In the genomic region with DNA sequence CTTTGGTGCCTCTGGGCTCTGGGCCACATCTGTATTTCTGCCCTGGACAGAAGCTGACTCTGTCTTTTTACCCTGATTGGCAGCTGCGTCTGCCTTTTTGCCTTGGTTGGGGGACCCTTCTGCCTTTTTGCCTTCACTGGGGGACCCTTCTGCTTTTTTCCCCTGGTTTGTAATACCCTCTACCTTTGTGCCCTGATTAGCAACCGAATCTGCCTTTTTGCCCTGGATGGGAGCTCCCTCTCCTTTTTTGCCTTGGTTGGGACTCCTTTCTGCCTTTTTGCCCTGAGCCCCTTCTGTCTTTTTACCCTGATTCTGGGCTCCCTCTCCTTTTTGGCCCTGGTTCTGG, we compare ENCODE assay signal across 28 cellular contexts. TPM values are rescaled to one million over a fixed set of nuclear protein-coding genes. Genes with fewer than 3 reads are reported as not detected.
DNase-seq lines count a peak whose midpoint lies in the region; ATAC-seq, FAIRE-seq and TF ChIP-seq lines count a peak whose summit lies in the region.
"Had no signal": no experiment of that assay in that cellular context is flagged by ENCODE, and none has a peak within 500 bp of the region (broad histone marks: within the 10 kb centered on the region; RNA-seq: fewer than 3 reads in every experiment).

No MANE protein-coding gene starts in this region.

- no TSS peak for BruUV-seq in HepG2 (replicated peaks; lab: Mats Ljungman, UMichigan)

- WGBS in HepG2 (ENCODE audit: low lambda C conversion rate): 96% methylated on average over 2 of the region's 2 CpGs
- WGBS in sigmoid colon, 2 donors: 99 to 100% methylated on average over 2 of the region's 2 CpGs

- in situ Hi-C loops in HepG2 (cut with HindIII; ENCODE audit: extremely low pct_ligation_motif_present, low pct_unique_long_range_greater_than_20kb): no loop called here

- FAIRE-seq in HepG2 (lab: Jason Lieb, UNC): no peak
- FAIRE-seq: D721Med, GM18507 had no signal

- no peak for TF ChIP-seq EP300 in HepG2 (IDR thresholded peaks at IDR 0.05; ENCODE audit: low read depth in 2 of 2, low read length in 2 of 2)
- no peak for TF ChIP-seq EP300 in HepG2 (CRISPR knock-in tag; IDR thresholded peaks at IDR 0.05; ENCODE audit: borderline replicate concordance)
- no peak for TF ChIP-seq EP300 in sigmoid colon (IDR thresholded peaks at IDR 0.05)

- H2AFZ ChIP-seq in HepG2 (ENCODE audit: low read length): no peak overlapping the region
- H2AFZ ChIP-seq: GM23248 had no signal

- TF ChIP-seq POLR2A in HepG2 (IDR thresholded peaks at IDR 0.05; ENCODE audit: insufficient read depth in 1 of 2, low read depth in 2 of 2, low read length in 2 of 2) (no peak), sigmoid colon (IDR thresholded peaks at IDR 0.05) (no peak)

- H3K27ac ChIP-seq in RWPE2 (ENCODE audit: poor library complexity, severe bottlenecking) (no peak overlapping the region), HepG2 (ENCODE audit: extremely low read length, insufficient read depth, low read length) (no peak overlapping the region), sigmoid colon (no peak overlapping the region)
- H3K27ac ChIP-seq: KMS-11 had no signal

- ATAC-seq in RWPE2 (ENCODE audit: low read depth) (no peak), HepG2 (no peak), GM21717 (IDR thresholded peaks at IDR 0.05; ENCODE audit: unreplicated experiment) (no peak)

- peaks cover 93% of the 10 kb centered on the region for H4K20me1 ChIP-seq in HepG2 (ENCODE audit: insufficient read depth, low read length)

- no peaks in the 10 kb centered on the region for H3K27me3 Mint-ChIP-seq in activated naive CD4-positive, alpha-beta T cell treated with anti-CD3 and anti-CD28 coated beads, Interleukin-2, amount 10 ng/mL, durations not matched to agents 7 days and 5 days

- DNase-seq in activated naive CD4-positive, alpha-beta T cell treated with anti-CD3 and anti-CD28 coated beads, Interleukin-2, amount 10 ng/mL, durations not matched to agents 7 days and 5 days: peak; percentile 4
- DNase-seq in activated naive CD4-positive, alpha-beta T cell treated with Interleukin-2 at 50 U/mL for 16 hours: no peak
- DNase-seq in RWPE2 (ENCODE audit: low spot score) (peak; percentile 18), HepG2 (ENCODE audit: low spot score) (no peak), sigmoid colon (peak; percentile 17), NCI-H1417 (lab: John Stamatoyannopoulos, UW) (no peak), DMS53 (lab: John Stamatoyannopoulos, UW) (no peak)
- DNase-seq: 8988T, ACHN, GM23248, H7, IMR-90, MM.1S, NCI-H1694, NCI-H2081, NCI-H2227 treated with DMSO at 0.1 percent for 48 hours, NCI-H526 treated with DMSO at 0.1 percent for 48 hours, RPMI8226, SHP77 had no signal

- intact Hi-C loops in HepG2 (cut with micrococcal nuclease; ENCODE audit: unreplicated experiment): loop anchor here (5.0 kb wide), 1 partner anchor 239 kb away; no protein-coding TSS in a partner anchor
- intact Hi-C loops in sigmoid colon (cut with DNase I): no loop called here

- TF ChIP-seq RAD21 in HepG2 (CRISPR knock-in tag; IDR thresholded peaks at IDR 0.05): no peak

- H3K27ac Mint-ChIP-seq in activated naive CD4-positive, alpha-beta T cell treated with anti-CD3 and anti-CD28 coated beads, Interleukin-2, amount 10 ng/mL, durations not matched to agents 7 days and 5 days: no peak overlapping the region

- H3K27me3 ChIP-seq in RWPE2 (ENCODE audit: insufficient read depth, poor library complexity, severe bottlenecking): no peaks in the 10 kb centered on the region
- no peaks in the 10 kb centered on the region for H3K27me3 ChIP-seq in HepG2 (ENCODE audit: control insufficient read depth in 1 of 2, insufficient read depth in 2 of 2, low read length in 2 of 2)
- no peaks in the 10 kb centered on the region for H3K27me3 ChIP-seq in sigmoid colon

- H3K9me3 ChIP-seq in RWPE2 (ENCODE audit: severe bottlenecking) (no peaks in the 10 kb centered on the region), HepG2 (ENCODE audit: low read length) (no peaks in the 10 kb centered on the region), sigmoid colon (no peaks in the 10 kb centered on the region)

- peaks cover 37% of the 10 kb centered on the region for H3K36me3 Mint-ChIP-seq in activated naive CD4-positive, alpha-beta T cell treated with anti-CD3 and anti-CD28 coated beads, Interleukin-2, amount 10 ng/mL, durations not matched to agents 7 days and 5 days

- H3K4me1 ChIP-seq in RWPE2 (ENCODE audit: insufficient read depth, poor library complexity, severe bottlenecking): no peaks in the 10 kb centered on the region
- H3K4me1 ChIP-seq in HepG2 (ENCODE audit: insufficient read depth, low read length): peaks cover 34% of the 10 kb centered on the region
- H3K4me1 ChIP-seq in sigmoid colon: peaks cover 0 to 30% (median 21%) of the 10 kb centered on the region in 4 donors

- no peak overlapping the region for H3K4me3 Mint-ChIP-seq in activated naive CD4-positive, alpha-beta T cell treated with anti-CD3 and anti-CD28 coated beads, Interleukin-2, amount 10 ng/mL, durations not matched to agents 7 days and 5 days

- peaks cover 84% of the 10 kb centered on the region for H3K79me2 ChIP-seq in HepG2 (ENCODE audit: insufficient read depth, low read length)

- H3K9me3 Mint-ChIP-seq in activated naive CD4-positive, alpha-beta T cell treated with anti-CD3 and anti-CD28 coated beads, Interleukin-2, amount 10 ng/mL, durations not matched to agents 7 days and 5 days: peaks cover 9% of the 10 kb centered on the region

- no peak overlapping the region for H3K9ac ChIP-seq in HepG2 (ENCODE audit: insufficient read depth, low read depth, low read length)
- H3K9ac ChIP-seq: GM23248, KMS-11 had no signal

- peaks cover 73% of the 10 kb centered on the region for H3K36me3 ChIP-seq in RWPE2 (ENCODE audit: low read depth)
- H3K36me3 ChIP-seq in HepG2 (replicated peaks in 1 of 2; ENCODE audit: control insufficient read depth in 1 of 2, insufficient read depth in 2 of 2, low read length in 2 of 2): peaks cover 52 to 73% of the 10 kb centered on the region in 2 experiments
- peaks cover 0 to 18% (median 11%) of the 10 kb centered on the region in 4 donors for H3K36me3 ChIP-seq in sigmoid colon

- TF ChIP-seq CTCF in RWPE2 (IDR thresholded peaks at IDR 0.05; ENCODE audit: poor library complexity, severe bottlenecking) (no peak), HepG2 (CRISPR knock-in tag; IDR thresholded peaks at IDR 0.05) (no peak), sigmoid colon (IDR thresholded peaks at IDR 0.05) (no peak)

- H3K4me3 ChIP-seq in RWPE2 (ENCODE audit: severe bottlenecking): no peak overlapping the region
- no peak overlapping the region for H3K4me3 ChIP-seq in HepG2 (replicated peaks in 1 of 3; ENCODE audit: insufficient read depth in 1 of 3, low read depth in 2 of 3, low read length in 3 of 3)
- no peak overlapping the region for H3K4me3 ChIP-seq in sigmoid colon
- H3K4me3 ChIP-seq: GM23248 had no signal

- CTCF ChIA-PET in activated naive CD4-positive, alpha-beta T cell treated with anti-CD3 and anti-CD28 coated beads, Interleukin-2, amount 10 ng/mL, durations not matched to agents 7 days and 5 days (lab: Charles Lee): no interaction called here
- CTCF ChIA-PET in HepG2 (lab: Yijun Ruan, JAX; ENCODE audit: low intra/inter-chr PET ratio, low total read pairs): no interaction called here

- H3K4me2 ChIP-seq in HepG2 (ENCODE audit: low read depth, low read length): no peak overlapping the region
- H3K4me2 ChIP-seq: KMS-11 had no signal

- H3K4me1 Mint-ChIP-seq in activated naive CD4-positive, alpha-beta T cell treated with anti-CD3 and anti-CD28 coated beads, Interleukin-2, amount 10 ng/mL, durations not matched to agents 7 days and 5 days: peaks cover 22% of the 10 kb centered on the region

- POLR2A ChIA-PET in HepG2 (lab: Yijun Ruan, JAX): no interaction called here

RNA-seq across cellular contexts. Expression of gene RRBP1, which starts 23.4 kb away (rescaled TPM):
- 97.1 and 222 TPM in 2 replicates for total RNA-seq in HepG2 (2016; rRNA removed; fragmentation: Illumina TruSeq; extraction: Trizol)
- 35.1 and 38.1 TPM in 2 replicates for total RNA-seq in HepG2 (2016; cell fraction: cytosol; rRNA removed; fragmentation: Illumina TruSeq; extraction: Trizol; ENCODE audit: low read depth)
- 75.4 and 223 TPM in 2 replicates for total RNA-seq in HepG2 (2016; cell fraction: insoluble cytoplasmic fraction; rRNA removed; fragmentation: Illumina TruSeq; extraction: Trizol)
- 33.7 and 37.4 TPM in 2 replicates for total RNA-seq in HepG2 (2016; cell fraction: membrane; rRNA removed; fragmentation: Illumina TruSeq; extraction: Trizol)
- total RNA-seq in HepG2 (2016; cell fraction: nucleus; rRNA removed; fragmentation: Illumina TruSeq; extraction: Trizol): 254 and 316 TPM in 2 replicates
- polyA plus RNA-seq in HepG2 (2011; rRNA removed): 150 and 195 TPM in 2 replicates
- 97.1 and 99.8 TPM in 2 replicates for polyA plus RNA-seq in HepG2 (2011; cell fraction: cytosol; rRNA removed)
- polyA plus RNA-seq in HepG2 (2011; cell fraction: nucleus; rRNA removed): 402 and 429 TPM in 2 replicates
- 190 and 218 TPM in 2 replicates for polyA plus RNA-seq in HepG2 (2012)
- 14.1 and 14.3 TPM in 2 replicates for polyA plus RNA-seq in HepG2 (2016; cell fraction: cytosol; fragmentation: Illumina TruSeq; extraction: Trizol; ENCODE audit: low read depth)
- 67.5 and 88.2 TPM in 2 replicates for polyA plus RNA-seq in HepG2 (2016; cell fraction: insoluble cytoplasmic fraction; fragmentation: Illumina TruSeq; extraction: Trizol; ENCODE audit: low read depth)
- 15.3 and 18.4 TPM in 2 replicates for polyA plus RNA-seq in HepG2 (2016; cell fraction: membrane; fragmentation: Illumina TruSeq; extraction: Trizol; ENCODE audit: low read depth)
- polyA plus RNA-seq in HepG2 (2016; cell fraction: nucleus; fragmentation: Illumina TruSeq; extraction: Trizol; ENCODE audit: insufficient read depth, low read depth): 548 and 573 TPM in 2 replicates
- 18.3 and 157 TPM in 2 replicates for polyA minus RNA-seq in HepG2 (2011; rRNA and poly(A)+ RNA removed; ENCODE audit: low replicate concordance)
- polyA minus RNA-seq in HepG2 (2011; cell fraction: cytosol; rRNA and poly(A)+ RNA removed): 155 and 192 TPM in 2 replicates
- polyA minus RNA-seq in HepG2 (2011; cell fraction: nucleus; rRNA and poly(A)+ RNA removed): 198 and 205 TPM in 2 replicates
- 10 to 100 TPM; 30.1 to 69.2 (median 38.8) TPM for total RNA-seq in sigmoid colon
- 100 to 1,000 TPM in 1 of 3 donors, 10 to 100 TPM in 2; 24.6 to 245 (median 31.4) TPM for polyA plus RNA-seq in sigmoid colon

RNA-seq across cellular contexts. Expression of gene BANF2, which starts 41.1 kb away (rescaled TPM):
- total RNA-seq in HepG2 (2016; rRNA removed; fragmentation: Illumina TruSeq; extraction: Trizol): 0.35 TPM in 1 of 2 replicates, not detected in the other
- 0.53 TPM in 1 of 2 replicates, not detected in the other for total RNA-seq in HepG2 (2016; cell fraction: cytosol; rRNA removed; fragmentation: Illumina TruSeq; extraction: Trizol; ENCODE audit: low read depth)
- total RNA-seq in HepG2 (2016; cell fraction: insoluble cytoplasmic fraction; rRNA removed; fragmentation: Illumina TruSeq; extraction: Trizol): not detected in 2 replicates
- total RNA-seq in HepG2 (2016; cell fraction: membrane; rRNA removed; fragmentation: Illumina TruSeq; extraction: Trizol): not detected in 2 replicates
- total RNA-seq in HepG2 (2016; cell fraction: nucleus; rRNA removed; fragmentation: Illumina TruSeq; extraction: Trizol): not detected in 2 replicates
- polyA plus RNA-seq in HepG2 (2011; rRNA removed): not detected in 2 replicates
- polyA plus RNA-seq in HepG2 (2011; cell fraction: cytosol; rRNA removed): not detected in 2 replicates
- not detected in 2 replicates for polyA plus RNA-seq in HepG2 (2011; cell fraction: nucleus; rRNA removed)
- polyA plus RNA-seq in HepG2 (2012): not detected in 2 replicates
- not detected in 2 replicates for polyA plus RNA-seq in HepG2 (2016; cell fraction: cytosol; fragmentation: Illumina TruSeq; extraction: Trizol; ENCODE audit: low read depth)
- not detected in 2 replicates for polyA plus RNA-seq in HepG2 (2016; cell fraction: insoluble cytoplasmic fraction; fragmentation: Illumina TruSeq; extraction: Trizol; ENCODE audit: low read depth)
- not detected in 2 replicates for polyA plus RNA-seq in HepG2 (2016; cell fraction: membrane; fragmentation: Illumina TruSeq; extraction: Trizol; ENCODE audit: low read depth)
- not detected in 2 replicates for polyA plus RNA-seq in HepG2 (2016; cell fraction: nucleus; fragmentation: Illumina TruSeq; extraction: Trizol; ENCODE audit: insufficient read depth, low read depth)
- polyA minus RNA-seq in HepG2 (2011; rRNA and poly(A)+ RNA removed; ENCODE audit: low replicate concordance): not detected in 2 replicates
- not detected in 2 replicates for polyA minus RNA-seq in HepG2 (2011; cell fraction: cytosol; rRNA and poly(A)+ RNA removed)
- not detected in 2 replicates for polyA minus RNA-seq in HepG2 (2011; cell fraction: nucleus; rRNA and poly(A)+ RNA removed)
- not detected for total RNA-seq in sigmoid colon
- not detected for polyA plus RNA-seq in sigmoid colon
- total RNA-seq: Daoy, G401, GM23248, H7, IMR-90, NCI-H460, SK-MEL-5 had no signal
- polyA plus RNA-seq: BJ, GM23248, IMR-90 had no signal

Comparison
In these comparisons a context has a peak if more than half of its experiments do, and no peak if none do; other contexts are left out.
1. DNase-seq: peak in activated naive CD4-positive, alpha-beta T cell treated with anti-CD3 and anti-CD28 coated beads, Interleukin-2, amount 10 ng/mL, durations not matched to agents 7 days and 5 days (single experiment), RWPE2 (single experiment) and sigmoid colon (single experiment); none in activated naive CD4-positive, alpha-beta T cell treated with Interleukin-2 at 50 U/mL for 16 hours (single experiment), HepG2 (single experiment), NCI-H1417 (0 of 3) and DMS53 (single experiment).